2 cellular contexts compared by ENCODE assay signal in genomic region chr4:1569461-1570151, GRCh38.
TF ChIP-seq lines count a peak whose summit lies in the region.

No MANE protein-coding gene starts in this region.

TF ChIP-seq in IMR-90, 13 proteins besides CTCF, POLR2A, EP300 and RAD21:
- TF ChIP-seq MXI1 (IDR thresholded peaks at IDR 0.05; ENCODE audit: borderline replicate concordance, low read depth, low read length) (no peak), ELK1 (IDR thresholded peaks at IDR 0.05; ENCODE audit: borderline replicate concordance, low read depth, low read length) (no peak), SMC3 (IDR thresholded peaks at IDR 0.05; ENCODE audit: low read depth, low read length) (no peak), RCOR1 (IDR thresholded peaks at IDR 0.05; ENCODE audit: insufficient replicate concordance, low read length) (no peak), FOS (IDR thresholded peaks at IDR 0.05; ENCODE audit: low read depth, low read length) (no peak), MAZ (IDR thresholded peaks at IDR 0.05; ENCODE audit: borderline replicate concordance, low read depth, low read length) (no peak), RFX5 (IDR thresholded peaks at IDR 0.05; ENCODE audit: low read depth, low read length) (no peak), CHD1 (IDR thresholded peaks at IDR 0.05; ENCODE audit: low read depth, low read length) (no peak), CEBPB (IDR thresholded peaks at IDR 0.05; ENCODE audit: low read depth, low read length) (no peak), NFE2L2 (IDR thresholded peaks at IDR 0.05; ENCODE audit: low read depth, low read length) (no peak)
- TF ChIP-seq, protein P1, sequence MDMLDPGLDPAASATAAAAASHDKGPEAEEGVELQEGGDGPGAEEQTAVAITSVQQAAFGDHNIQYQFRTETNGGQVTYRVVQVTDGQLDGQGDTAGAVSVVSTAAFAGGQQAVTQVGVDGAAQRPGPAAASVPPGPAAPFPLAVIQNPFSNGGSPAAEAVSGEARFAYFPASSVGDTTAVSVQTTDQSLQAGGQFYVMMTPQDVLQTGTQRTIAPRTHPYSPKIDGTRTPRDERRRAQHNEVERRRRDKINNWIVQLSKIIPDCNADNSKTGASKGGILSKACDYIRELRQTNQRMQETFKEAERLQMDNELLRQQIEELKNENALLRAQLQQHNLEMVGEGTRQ (IDR thresholded peaks at IDR 0.05; ENCODE audit: low read depth, low read length) = no peak

TF ChIP-seq in H1, 55 proteins besides CTCF, POLR2A, EP300 and RAD21:
- TF ChIP-seq CHD2 (IDR thresholded peaks at IDR 0.05; ENCODE audit: low read length) (no peak), EGR1 (IDR thresholded peaks at IDR 0.05; ENCODE audit: borderline replicate concordance, low read depth, low read length) (no peak), SIRT6 (IDR thresholded peaks at IDR 0.05; ENCODE audit: low read length) (no peak), TEAD4 (IDR thresholded peaks at IDR 0.05; ENCODE audit: low read depth, low read length) (no peak), CHD1 (IDR thresholded peaks at IDR 0.05; ENCODE audit: low read depth, low read length) (no peak), CEBPB (IDR thresholded peaks at IDR 0.05; ENCODE audit: low read depth, low read length) (no peak), NANOG (IDR thresholded peaks at IDR 0.05; ENCODE audit: insufficient read depth, low read depth, low read length, poor library complexity, severe bottlenecking) (no peak), E2F6 (IDR thresholded peaks at IDR 0.05) (no peak), KDM4A (IDR thresholded peaks at IDR 0.05; ENCODE audit: low read depth, low read length, severe bottlenecking) (no peak), RBBP5 (IDR thresholded peaks at IDR 0.05; ENCODE audit: borderline replicate concordance, low read depth, low read length) (no peak), GABPA (IDR thresholded peaks at IDR 0.05; ENCODE audit: borderline replicate concordance, insufficient read depth, low read length) (no peak)
